Comparison of ENCODE assay signal across 9 cellular contexts in genomic region chr12:49357099-49357678, GRCh38. TPM values are rescaled to one million over a fixed set of nuclear protein-coding genes. Genes with fewer than 3 reads are reported as not detected.
A peak's percentile ranks its signal among the peaks of the same experiment; 100 is the strongest.
DNase-seq lines count a peak whose midpoint lies in the region; ATAC-seq and TF ChIP-seq lines count a peak whose summit lies in the region.
"Had no signal": no experiment of that assay in that cellular context is flagged by ENCODE, and none has a peak within 500 bp of the region (broad histone marks: within the 10 kb centered on the region; RNA-seq: fewer than 3 reads in every experiment).

No MANE protein-coding gene starts in this region.

- H3K27ac Mint-ChIP-seq in CD14-positive monocyte = no peak overlapping the region

- peak; percentile 70 for TF ChIP-seq CTCF in CD14-positive monocyte (IDR thresholded peaks at IDR 0.05)

- intact Hi-C loops in CD14-positive monocyte (cut with micrococcal nuclease) = loop anchor here in 1 of 2 donors (5.0 kb wide), 1 partner anchor 225 kb away; no protein-coding TSS in a partner anchor

- no peak for DNase-seq in CD14-positive monocyte (ENCODE audit: low spot score)
- DNase-seq in KG1 (lab: John Stamatoyannopoulos, UW) = peak; percentile 36
- DNase-seq in astrocyte of the hippocampus (ENCODE audit: low read depth, low spot score) = peak; percentile 57
- peak; percentile 53 for DNase-seq in medulla oblongata (ENCODE audit: extremely low spot score)
- DNase-seq in activated T-cell treated with anti-CD3 and anti-CD28 coated beads, Interleukin-2, amount 50 U/mL, for 4 hours = no peak
- no peak for DNase-seq in SHP77 treated with DMSO at 0.1 percent for 48 hours (lab: John Stamatoyannopoulos, UW)
- DNase-seq in ureter (ENCODE audit: low spot score) = no peak
- DNase-seq: left colon had no signal

- no peak for ATAC-seq in HG02981 (IDR thresholded peaks at IDR 0.05; ENCODE audit: unreplicated experiment)
- no peak for ATAC-seq in activated T-cell treated with anti-CD3 and anti-CD28 coated beads, Interleukin-2, amount 50 U/mL, for 4 hours
- ATAC-seq: left colon had no signal

- peaks cover 6 to 40% (median 30%) of the 10 kb centered on the region in 3 donors for H3K27me3 Mint-ChIP-seq in CD14-positive monocyte (ENCODE audit: low read depth in 3 of 3)
- peaks cover 28% of the 10 kb centered on the region for H3K27me3 Mint-ChIP-seq in activated T-cell treated with anti-CD3 and anti-CD28 coated beads, Interleukin-2, amount 50 U/mL, for 4 hours (ENCODE audit: low read depth)

- no peaks in the 10 kb centered on the region for H3K36me3 Mint-ChIP-seq in CD14-positive monocyte
- H3K36me3 Mint-ChIP-seq in activated T-cell treated with anti-CD3 and anti-CD28 coated beads, Interleukin-2, amount 50 U/mL, for 4 hours (ENCODE audit: insufficient read depth) = no peaks in the 10 kb centered on the region

- H3K9me3 Mint-ChIP-seq in CD14-positive monocyte = no peaks in the 10 kb centered on the region
- no peaks in the 10 kb centered on the region for H3K9me3 Mint-ChIP-seq in activated T-cell treated with anti-CD3 and anti-CD28 coated beads, Interleukin-2, amount 50 U/mL, for 4 hours

- peak overlapping the region in 1 of 2 donors; percentile 49 for H3K4me3 Mint-ChIP-seq in CD14-positive monocyte
- no peak overlapping the region for H3K4me3 Mint-ChIP-seq in activated T-cell treated with anti-CD3 and anti-CD28 coated beads, Interleukin-2, amount 50 U/mL, for 4 hours

- H3K4me1 Mint-ChIP-seq in CD14-positive monocyte = peaks cover 2% of the 10 kb centered on the region
- H3K4me1 Mint-ChIP-seq in activated T-cell treated with anti-CD3 and anti-CD28 coated beads, Interleukin-2, amount 50 U/mL, for 4 hours (ENCODE audit: low read depth) = peaks cover 2% of the 10 kb centered on the region

RNA-seq across cellular contexts. Expression of gene SPATS2, which starts 10.1 kb away (rescaled TPM):
- polyA plus RNA-seq in CD14-positive monocyte = 1 to 10 TPM; 1.1 to 1.8 TPM
- total RNA-seq in activated T-cell treated with anti-CD3 and anti-CD28 coated beads, Interleukin-2, amount 50 U/mL, for 4 hours = 1 to 10 TPM; 6.9 to 7.2 (median 7.0) TPM
- 20.0 TPM for total RNA-seq in ureter

RNA-seq across cellular contexts. Expression of gene DNAJC22, which starts 10.5 kb away (rescaled TPM):
- not detected for polyA plus RNA-seq in CD14-positive monocyte
- total RNA-seq in activated T-cell treated with anti-CD3 and anti-CD28 coated beads, Interleukin-2, amount 50 U/mL, for 4 hours = under 1 TPM in 1 of 3 donors, not detected in 2; 0.11 TPM
- total RNA-seq in ureter = 0.16 TPM

RNA-seq across cellular contexts. Expression of gene C1QL4, which starts 20.2 kb away (rescaled TPM):
- not detected for polyA plus RNA-seq in CD14-positive monocyte
- not detected for total RNA-seq in activated T-cell treated with anti-CD3 and anti-CD28 coated beads, Interleukin-2, amount 50 U/mL, for 4 hours
- not detected for total RNA-seq in ureter
- total RNA-seq: left colon had no signal

RNA-seq across cellular contexts. Expression of gene TROAP, which starts 34.1 kb away (rescaled TPM):
- polyA plus RNA-seq in CD14-positive monocyte = not detected
- 10 to 100 TPM; 11.6 to 16.8 (median 13.7) TPM for total RNA-seq in activated T-cell treated with anti-CD3 and anti-CD28 coated beads, Interleukin-2, amount 50 U/mL, for 4 hours
- total RNA-seq in ureter = 1.3 TPM

Comparison
In these comparisons a context has a peak if more than half of its experiments do, and no peak if none do; other contexts are left out.
1. DNase-seq: peak in KG1 (single experiment), astrocyte of the hippocampus (single experiment) and medulla oblongata (single experiment); none in CD14-positive monocyte (single experiment), activated T-cell treated with anti-CD3 and anti-CD28 coated beads, Interleukin-2, amount 50 U/mL, for 4 hours (single experiment), SHP77 treated with DMSO at 0.1 percent for 48 hours (single experiment) and ureter (single experiment).